ENCODE assay signal across 8 cellular contexts in genomic region chr16:21300309-21301167, GRCh38. TPM values are rescaled to one million over a fixed set of nuclear protein-coding genes. Genes with fewer than 3 reads are reported as not detected.
DNase-seq lines count a peak whose midpoint lies in the region; ATAC-seq and TF ChIP-seq lines count a peak whose summit lies in the region.

No MANE protein-coding gene starts in this region.

- no peak overlapping the region for H3K27ac ChIP-seq in HUES6 (ENCODE audit: low read depth, low read length)
- H3K27ac ChIP-seq in foreskin keratinocyte: peak overlapping the region; percentile 100
- H3K27ac ChIP-seq in tibial artery: peak overlapping the region; percentile 70 to 83

- H3K9ac ChIP-seq in HUES6 (ENCODE audit: low read length): no peak overlapping the region

- intact Hi-C loops in activated T-helper 1 cell treated with anti-CD3 and anti-CD28 coated beads, Interleukin-12 subunit alpha, Interleukin-12 subunit beta, Interleukin-2, Interleukin-4 antibody, amounts not matched to agents 30 ng/mL and 10 ng/mL and 1 ng/mL, durations not matched to agents 14 hours and 24 hours and 36 hours (cut with micrococcal nuclease): loop anchor here (1.0 to 2.0 kb wide), 4 partner anchors 22 to 559 kb away; partner anchors contain the start of genes CRYM, LDAF1 and THUMPD1
- intact Hi-C loops in tibial artery (cut with DNase I; ENCODE audit: low total_unique reads): loop anchor here (2.0 to 5.0 kb wide), 3 partner anchors 112 to 222 kb away; partner anchors contain the start of gene LDAF1

- H3K4me1 ChIP-seq in HUES6 (ENCODE audit: control insufficient read depth, insufficient read depth, low read length) (peaks cover 6% of the 10 kb centered on the region; the same call in 1 of the 2 replicates), foreskin keratinocyte (peaks cover 10% of the 10 kb centered on the region), tibial artery (peaks cover 0 to 9% (median 8%) of the 10 kb centered on the region in 4 donors)

- H3K27me3 Mint-ChIP-seq in activated T-helper 1 cell treated with anti-CD3 and anti-CD28 coated beads, Interleukin-12 subunit alpha, Interleukin-12 subunit beta, Interleukin-2, Interleukin-4 antibody, amounts not matched to agents 30 ng/mL and 10 ng/mL and 1 ng/mL, durations not matched to agents 14 hours and 24 hours and 36 hours (ENCODE audit: insufficient read depth): peaks cover 32% of the 10 kb centered on the region
- H3K27me3 Mint-ChIP-seq in nephron (ENCODE audit: low read depth): peaks cover 74% of the 10 kb centered on the region

- H3K4me1 Mint-ChIP-seq in activated T-helper 1 cell treated with anti-CD3 and anti-CD28 coated beads, Interleukin-12 subunit alpha, Interleukin-12 subunit beta, Interleukin-2, Interleukin-4 antibody, amounts not matched to agents 30 ng/mL and 10 ng/mL and 1 ng/mL, durations not matched to agents 14 hours and 24 hours and 36 hours (ENCODE audit: low read depth): peaks cover 26% of the 10 kb centered on the region
- peaks cover 5% of the 10 kb centered on the region for H3K4me1 Mint-ChIP-seq in nephron

- H3K27me3 ChIP-seq in HUES6 (ENCODE audit: control insufficient read depth, insufficient read depth, low read length) (peaks cover 52% of the 10 kb centered on the region), foreskin keratinocyte (no peaks in the 10 kb centered on the region), tibial artery (peaks cover 0 to 3% of the 10 kb centered on the region in 2 donors)

- peak overlapping the region; percentile 68 for H3K4me3 ChIP-seq in HUES6 (ENCODE audit: low read depth, low read length)
- H3K4me3 ChIP-seq in tibial artery: peak overlapping the region; percentile 57 to 89

- H3K9me3 ChIP-seq in HUES6 (ENCODE audit: control insufficient read depth, insufficient read depth, low read depth, low read length): no peaks in the 10 kb centered on the region
- H3K9me3 ChIP-seq in tibial artery: no peaks in the 10 kb centered on the region

- no peaks in the 10 kb centered on the region for H3K36me3 Mint-ChIP-seq in activated T-helper 1 cell treated with anti-CD3 and anti-CD28 coated beads, Interleukin-12 subunit alpha, Interleukin-12 subunit beta, Interleukin-2, Interleukin-4 antibody, amounts not matched to agents 30 ng/mL and 10 ng/mL and 1 ng/mL, durations not matched to agents 14 hours and 24 hours and 36 hours (ENCODE audit: low read depth)
- H3K36me3 Mint-ChIP-seq in nephron (ENCODE audit: low read depth): no peaks in the 10 kb centered on the region

- TF ChIP-seq CTCF in foreskin keratinocyte (conservative IDR thresholded peaks at IDR 0.05) (peak; percentile 99), nephron (IDR thresholded peaks at IDR 0.05; ENCODE audit: unreplicated experiment in 3 of 3) (peak; percentile 76 to 90 (median 86)), tibial artery (IDR thresholded peaks at IDR 0.05) (peak; percentile 80 to 85)

- H3K36me3 ChIP-seq in HUES6 (ENCODE audit: control insufficient read depth, insufficient read depth, low read length) (no peaks in the 10 kb centered on the region), tibial artery (no peaks in the 10 kb centered on the region)

- H3K27ac Mint-ChIP-seq in activated T-helper 1 cell treated with anti-CD3 and anti-CD28 coated beads, Interleukin-12 subunit alpha, Interleukin-12 subunit beta, Interleukin-2, Interleukin-4 antibody, amounts not matched to agents 30 ng/mL and 10 ng/mL and 1 ng/mL, durations not matched to agents 14 hours and 24 hours and 36 hours: peak overlapping the region; percentile 56
- peak overlapping the region in 2 of 3 experiments; percentile 33 to 36 for H3K27ac Mint-ChIP-seq in nephron

- ATAC-seq in GM21423 (IDR thresholded peaks at IDR 0.05; ENCODE audit: unreplicated experiment) (peak; percentile 50), foreskin keratinocyte (peak; percentile 79)

- DNase-seq in DMS53 treated with DMSO at 0.1 percent for 48 hours (lab: John Stamatoyannopoulos, UW; ENCODE audit: unreplicated experiment): peak; percentile 96
- DNase-seq in NOMO-1 treated with DMSO at 0.1 percent for 48 hours (lab: John Stamatoyannopoulos, UW; ENCODE audit: unreplicated experiment): peak; percentile 91
- peak; percentile 42 for DNase-seq in activated T-helper 1 cell treated with anti-CD3 and anti-CD28 coated beads, Interleukin-12 subunit alpha, Interleukin-12 subunit beta, Interleukin-2, Interleukin-4 antibody, amounts not matched to agents 30 ng/mL and 10 ng/mL and 1 ng/mL, durations not matched to agents 14 hours and 24 hours and 36 hours (ENCODE audit: low spot score)
- DNase-seq in foreskin keratinocyte: peak; percentile 99 to 100
- DNase-seq in tibial artery: peak; percentile 98 to 100

- no peaks in the 10 kb centered on the region for H3K9me3 Mint-ChIP-seq in activated T-helper 1 cell treated with anti-CD3 and anti-CD28 coated beads, Interleukin-12 subunit alpha, Interleukin-12 subunit beta, Interleukin-2, Interleukin-4 antibody, amounts not matched to agents 30 ng/mL and 10 ng/mL and 1 ng/mL, durations not matched to agents 14 hours and 24 hours and 36 hours
- H3K9me3 Mint-ChIP-seq in nephron: no peaks in the 10 kb centered on the region

- peak overlapping the region; percentile 88 for H3K4me3 Mint-ChIP-seq in activated T-helper 1 cell treated with anti-CD3 and anti-CD28 coated beads, Interleukin-12 subunit alpha, Interleukin-12 subunit beta, Interleukin-2, Interleukin-4 antibody, amounts not matched to agents 30 ng/mL and 10 ng/mL and 1 ng/mL, durations not matched to agents 14 hours and 24 hours and 36 hours
- peak overlapping the region; percentile 90 to 91 (median 91) for H3K4me3 Mint-ChIP-seq in nephron

RNA-seq across cellular contexts. Expression of gene CRYM, which starts 22.4 kb away (rescaled TPM):
- total RNA-seq in activated T-helper 1 cell treated with anti-CD3 and anti-CD28 coated beads, Interleukin-12 subunit alpha, Interleukin-12 subunit beta, Interleukin-2, Interleukin-4 antibody, amounts not matched to agents 30 ng/mL and 10 ng/mL and 1 ng/mL, durations not matched to agents 14 hours and 24 hours and 36 hours: not detected in 2 replicates
- total RNA-seq in foreskin keratinocyte: not detected in 2 replicates
- polyA plus RNA-seq in foreskin keratinocyte: 0.08 TPM in 1 of 2 replicates, not detected in the other

Comparison
In these comparisons a context has a peak if more than half of its experiments do, and no peak if none do; other contexts are left out.
1. DNase-seq: peak in every context shown above with its lines; median percentile 100 in foreskin keratinocyte; 99 in tibial artery; 96 in DMS53 treated with DMSO at 0.1 percent for 48 hours; 91 in NOMO-1 treated with DMSO at 0.1 percent for 48 hours; 42 in activated T-helper 1 cell treated with anti-CD3 and anti-CD28 coated beads, Interleukin-12 subunit alpha, Interleukin-12 subunit beta, Interleukin-2, Interleukin-4 antibody, amounts not matched to agents 30 ng/mL and 10 ng/mL and 1 ng/mL, durations not matched to agents 14 hours and 24 hours and 36 hours.